ENCODE assay signal across 20 cellular contexts in genomic region chr10:23192396-23192740, GRCh38. TPM values are rescaled to one million over a fixed set of nuclear protein-coding genes. Genes with fewer than 3 reads are reported as not detected.
DNase-seq lines count a peak whose midpoint lies in the region; ATAC-seq and TF ChIP-seq lines count a peak whose summit lies in the region.
"Had no signal": no experiment of that assay in that cellular context is flagged by ENCODE, and none has a peak within 500 bp of the region (broad histone marks: within the 10 kb centered on the region; RNA-seq: fewer than 3 reads in every experiment).

No MANE protein-coding gene starts in this region.

- ATAC-seq in GM23338 = no peak; the same call in 1 of the 3 replicates
- ATAC-seq: upper lobe of right lung had no signal

- peaks cover 61% of the 10 kb centered on the region for H3K4me1 ChIP-seq in GM23338 (ENCODE audit: insufficient read depth)
- H3K4me1 ChIP-seq in HUES6 (ENCODE audit: control insufficient read depth, insufficient read depth, low read length) = peaks cover 16% of the 10 kb centered on the region; the same call in 1 of the 2 replicates
- H3K4me1 ChIP-seq: upper lobe of right lung had no signal

- no peak overlapping the region for H3K27ac ChIP-seq in GM23338 (ENCODE audit: low read depth)
- H3K27ac ChIP-seq in HUES6 (ENCODE audit: low read depth, low read length) = no peak overlapping the region
- H3K27ac ChIP-seq: upper lobe of right lung had no signal

- TF ChIP-seq CTCF in GM23338 (conservative IDR thresholded peaks at IDR 0.05; ENCODE audit: low read depth in 2 of 2) = no peak
- no peak for TF ChIP-seq CTCF in glutamatergic neuron (IDR thresholded peaks at IDR 0.05; ENCODE audit: partially characterized antibody, unreplicated experiment)
- no peak for TF ChIP-seq CTCF in osteocyte (IDR thresholded peaks at IDR 0.05)

- peak overlapping the region; percentile 82 for H3K4me2 ChIP-seq in GM23338

- H3K27ac Mint-ChIP-seq in GM23338 = no peak overlapping the region
- H3K27ac Mint-ChIP-seq in glutamatergic neuron (ENCODE audit: unreplicated experiment) = no peak overlapping the region
- no peak overlapping the region for H3K27ac Mint-ChIP-seq in osteocyte (ENCODE audit: unreplicated experiment)
- H3K27ac Mint-ChIP-seq: activated CD4-positive, alpha-beta T cell treated with anti-CD3 and anti-CD28 coated beads, Interleukin-2, amount 10 ng/mL, durations not matched to agents 24 days and 14 days had no signal

- H3K9ac ChIP-seq in HUES6 (ENCODE audit: low read length) = no peak overlapping the region

- peaks cover 3% of the 10 kb centered on the region; the same call in 1 of the 3 replicates for H3K36me3 Mint-ChIP-seq in GM23338 (ENCODE audit: low read depth)
- H3K36me3 Mint-ChIP-seq in glutamatergic neuron (ENCODE audit: unreplicated experiment) = no peaks in the 10 kb centered on the region
- H3K36me3 Mint-ChIP-seq in osteocyte (ENCODE audit: unreplicated experiment) = no peaks in the 10 kb centered on the region

- no peaks in the 10 kb centered on the region for H3K9me2 ChIP-seq in GM23338 (ENCODE audit: insufficient read depth)

- H3K36me3 ChIP-seq in GM23338 (ENCODE audit: insufficient read depth) = no peaks in the 10 kb centered on the region
- H3K36me3 ChIP-seq in HUES6 (ENCODE audit: control insufficient read depth, insufficient read depth, low read length) = no peaks in the 10 kb centered on the region
- H3K36me3 ChIP-seq: upper lobe of right lung had no signal

- peaks cover 43% of the 10 kb centered on the region for H3K4me1 Mint-ChIP-seq in GM23338
- H3K4me1 Mint-ChIP-seq in glutamatergic neuron (ENCODE audit: low read depth, unreplicated experiment) = peaks cover 4% of the 10 kb centered on the region
- peaks cover 7% of the 10 kb centered on the region for H3K4me1 Mint-ChIP-seq in osteocyte (ENCODE audit: unreplicated experiment)

- peaks cover 41% of the 10 kb centered on the region for H4K20me1 ChIP-seq in GM23338 (replicated peaks; ENCODE audit: insufficient read depth)

- H3K27me3 Mint-ChIP-seq in GM23338 (ENCODE audit: insufficient read depth, low read depth, poor library complexity) (peaks cover 94% of the 10 kb centered on the region), glutamatergic neuron (ENCODE audit: unreplicated experiment) (peaks cover 47% of the 10 kb centered on the region), osteocyte (ENCODE audit: unreplicated experiment) (peaks cover 68% of the 10 kb centered on the region)

- peaks cover 6% of the 10 kb centered on the region; the same call in 2 of the 3 replicates for H3K9me3 Mint-ChIP-seq in GM23338
- H3K9me3 Mint-ChIP-seq in glutamatergic neuron (ENCODE audit: unreplicated experiment) = peaks cover 13% of the 10 kb centered on the region
- H3K9me3 Mint-ChIP-seq in osteocyte (ENCODE audit: unreplicated experiment) = no peaks in the 10 kb centered on the region

- H3K9me3 ChIP-seq in HUES6 (ENCODE audit: control insufficient read depth, insufficient read depth, low read depth, low read length) = no peaks in the 10 kb centered on the region
- H3K9me3 ChIP-seq: mucosa of descending colon, upper lobe of right lung had no signal

- H3F3A ChIP-seq in GM23338 (replicated peaks; ENCODE audit: low read depth) = peaks cover 20% of the 10 kb centered on the region

- no peaks in the 10 kb centered on the region for H3K79me2 ChIP-seq in GM23338 (replicated peaks; ENCODE audit: insufficient read depth)

- H3K27me3 ChIP-seq in GM23338 (ENCODE audit: insufficient read depth) (peaks cover 100% of the 10 kb centered on the region), HUES6 (ENCODE audit: control insufficient read depth, insufficient read depth, low read length) (peaks cover 100% of the 10 kb centered on the region)

- H3K4me3 ChIP-seq in GM23338 (peak overlapping the region; percentile 53), HUES6 (ENCODE audit: low read depth, low read length) (peak overlapping the region; percentile 41)
- H3K4me3 ChIP-seq: mucosa of descending colon, upper lobe of right lung had no signal

- H3K4me3 Mint-ChIP-seq in GM23338 = peak overlapping the region; percentile 66
- peak overlapping the region; percentile 76 for H3K4me3 Mint-ChIP-seq in glutamatergic neuron (ENCODE audit: unreplicated experiment)
- H3K4me3 Mint-ChIP-seq in osteocyte (ENCODE audit: unreplicated experiment) = peak overlapping the region; percentile 54
- H3K4me3 Mint-ChIP-seq: activated CD4-positive, alpha-beta T cell treated with anti-CD3 and anti-CD28 coated beads, Interleukin-2, amount 10 ng/mL, durations not matched to agents 24 days and 14 days had no signal

- DNase-seq in GM23338 (ENCODE audit: low spot score) (peak; percentile 62), glutamatergic neuron (peak; percentile 44), osteocyte (ENCODE audit: extremely low spot score, unreplicated experiment) (no peak), NCI-H446 (lab: John Stamatoyannopoulos, UW) (no peak), kidney tubule cell (ENCODE audit: low spot score) (no peak), NCI-H146 (lab: John Stamatoyannopoulos, UW) (no peak)
- DNase-seq in stimulated activated CD4-positive, alpha-beta T cell treated with anti-CD3 and anti-CD28 coated beads, Interleukin-4, amount 100 ng/mL, for 1 hour = no peak
- DNase-seq: activated naive CD4-positive, alpha-beta T cell treated with Interleukin-2 at 50 U/mL for 16 hours; dermis blood vessel endothelial cell; GOT3; islet precursor cell; KG1; mucosa of descending colon; NCI-H1048; NCI-H774; upper lobe of right lung had no signal

- H2AFZ ChIP-seq in GM23338 = peak overlapping the region; percentile 69

TF ChIP-seq in GM23338, 12 proteins besides CTCF, POLR2A, EP300 and RAD21:
- no peak for TF ChIP-seq ZNF462 (CRISPR knock-in tag; IDR thresholded peaks at IDR 0.05)
- peak; percentile 95 for TF ChIP-seq EZH2 (IDR thresholded peaks at IDR 0.05; ENCODE audit: low read depth, unreplicated experiment)
- TF ChIP-seq EZH2phosphoT487 (IDR thresholded peaks at IDR 0.05; ENCODE audit: unreplicated experiment) = peak; percentile 74

RNA-seq across cellular contexts. Expression of gene PTF1A, which starts 0.3 kb away (rescaled TPM):
- total RNA-seq in GM23338 (2014; rRNA removed; shearing (Covaris generic)) = not detected in 2 replicates
- polyA plus RNA-seq in GM23338 (2016; fragmentation: Nextera tagmentation; extraction: Ambion mirVana) = not detected in 2 replicates
- total RNA-seq in glutamatergic neuron (ENCODE audit: unreplicated experiment) (not detected), osteocyte (not detected in 2 replicates)
- total RNA-seq: activated CD4-positive, alpha-beta T cell treated with anti-CD3 and anti-CD28 coated beads, Interleukin-2, amount 10 ng/mL, durations not matched to agents 24 days and 14 days; dermis blood vessel endothelial cell; mucosa of descending colon; osteoblast; upper lobe of right lung had no signal
- polyA plus RNA-seq: BJ had no signal

Comparison
In these comparisons a context has a peak if more than half of its experiments do, and no peak if none do; other contexts are left out.
1. DNase-seq: peak in GM23338 (single experiment) and glutamatergic neuron (single experiment); none in osteocyte (single experiment), NCI-H446 (0 of 2), stimulated activated CD4-positive, alpha-beta T cell treated with anti-CD3 and anti-CD28 coated beads, Interleukin-4, amount 100 ng/mL, for 1 hour (single experiment), kidney tubule cell (single experiment) and NCI-H146 (single experiment).
2. Peak in every context shown above with its lines, with median percentiles within 50 percentile points of each other: H3K4me3 Mint-ChIP-seq.